ENCODE assay signal across 1 cellular context in the genomic region with DNA sequence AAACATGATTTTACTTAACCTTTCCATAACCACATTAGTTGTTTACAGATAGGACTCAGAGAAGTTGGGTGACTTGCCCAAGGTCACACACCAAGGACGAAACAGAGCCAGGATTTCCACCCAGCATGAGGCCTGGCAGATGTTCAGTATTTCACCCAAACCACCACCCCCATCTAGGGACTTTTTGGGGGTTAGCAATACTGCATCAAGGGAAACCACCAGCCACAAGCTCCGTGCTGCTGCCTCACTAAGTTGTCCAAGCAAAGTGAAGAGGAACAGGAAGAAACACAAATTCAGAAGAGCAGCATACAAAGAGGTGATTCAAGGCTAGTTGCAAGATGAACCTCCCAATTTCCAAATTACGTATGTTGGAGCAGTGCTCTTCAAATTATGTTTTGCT.
TF ChIP-seq lines count a peak whose summit lies in the region.

No MANE protein-coding gene starts in this region.

TF ChIP-seq in GM23338, 12 proteins besides CTCF, POLR2A, EP300 and RAD21 (continued from another document):
- no peak for TF ChIP-seq ZNF462 (CRISPR knock-in tag; IDR thresholded peaks at IDR 0.05)
- no peak for TF ChIP-seq ZNF331 (CRISPR knock-in tag; IDR thresholded peaks at IDR 0.05; ENCODE audit: low read depth)
- TF ChIP-seq JUNB (IDR thresholded peaks at IDR 0.05; ENCODE audit: unreplicated experiment) = no peak
- TF ChIP-seq ZNF114 (CRISPR knock-in tag; IDR thresholded peaks at IDR 0.05) = no peak
- TF ChIP-seq CREB1 (CRISPR knock-in tag; IDR thresholded peaks at IDR 0.05; ENCODE audit: low read depth) = no peak
- no peak for TF ChIP-seq EZH2phosphoT487 (IDR thresholded peaks at IDR 0.05; ENCODE audit: unreplicated experiment)
- no peak for TF ChIP-seq STAT1 (IDR thresholded peaks at IDR 0.05; ENCODE audit: unreplicated experiment)
